In the genomic region with DNA sequence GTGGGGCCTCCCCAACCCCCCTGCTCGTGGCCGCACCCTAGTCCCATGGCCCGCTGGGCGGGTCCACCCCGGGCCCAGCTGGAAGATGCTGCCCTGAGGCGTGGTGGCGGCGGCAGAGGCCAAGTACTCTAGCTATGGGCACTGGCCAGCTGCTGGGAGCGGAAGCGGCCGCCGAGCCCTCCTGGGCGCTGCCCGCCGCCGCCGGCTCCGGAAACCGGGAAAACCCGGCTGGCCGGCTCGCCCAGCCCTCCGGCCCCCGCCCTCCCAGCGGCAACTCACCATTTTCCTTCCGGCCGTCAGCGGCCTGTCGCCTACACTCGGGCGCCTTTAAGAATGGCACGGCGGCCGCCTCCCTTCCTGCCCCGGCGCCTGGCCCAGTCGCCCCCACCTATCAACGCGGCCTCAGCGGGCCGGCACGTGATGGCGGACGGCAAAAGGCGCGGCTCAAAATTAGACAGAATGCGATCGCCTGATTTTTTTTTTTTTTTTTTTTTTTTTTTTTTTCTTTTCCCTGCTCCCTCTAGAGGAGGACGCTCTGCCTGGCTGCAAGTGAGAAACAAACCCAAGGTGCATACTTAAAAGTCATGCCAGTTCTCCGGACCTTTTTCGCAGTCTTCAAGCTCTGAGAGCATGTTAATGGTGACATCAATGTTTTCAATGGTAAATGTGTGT, we compare ENCODE assay signal across 8 cellular contexts. TPM values are rescaled to one million over a fixed set of nuclear protein-coding genes. Genes with fewer than 3 reads are reported as not detected.
DNase-seq lines count a peak whose midpoint lies in the region; ATAC-seq and TF ChIP-seq lines count a peak whose summit lies in the region.

A gene (minus strand): TSS at position 335 of the 672 bp plus-strand sequence. CDS start 53 bp downstream, at position 282.

- H3K27me3 Mint-ChIP-seq in activated naive CD8-positive, alpha-beta T cell treated with anti-CD3 and anti-CD28 coated beads, Interleukin-2, amount 10 ng/mL, durations not matched to agents 7 days and 5 days, result no peaks in the 10 kb centered on the region

- H3K79me2 ChIP-seq in SU-DHL-6 (ENCODE audit: insufficient read depth, low read length) (peaks cover 55% of the 10 kb centered on the region), parathyroid adenoma (peaks cover 22% of the 10 kb centered on the region)

- peaks cover 40% of the 10 kb centered on the region for H3K4me1 Mint-ChIP-seq in activated naive CD8-positive, alpha-beta T cell treated with anti-CD3 and anti-CD28 coated beads, Interleukin-2, amount 10 ng/mL, durations not matched to agents 7 days and 5 days

- peaks cover 12% of the 10 kb centered on the region for H3K36me3 Mint-ChIP-seq in activated naive CD8-positive, alpha-beta T cell treated with anti-CD3 and anti-CD28 coated beads, Interleukin-2, amount 10 ng/mL, durations not matched to agents 7 days and 5 days

- H3K4me2 ChIP-seq in SU-DHL-6 (ENCODE audit: low read depth, low read length, poor library complexity, severe bottlenecking) (peak within 1 kb of the TSS; percentile 94), parathyroid adenoma (ENCODE audit: low read length) (peak within 1 kb of the TSS; percentile 86)

- H3K27me3 ChIP-seq in SU-DHL-6 (ENCODE audit: low read length) (no peaks in the 10 kb centered on the region), parathyroid adenoma (ENCODE audit: control insufficient read depth, insufficient read depth, low read length) (no peaks in the 10 kb centered on the region), tibial nerve (no peaks in the 10 kb centered on the region)

- H3K27ac ChIP-seq in SU-DHL-6 (ENCODE audit: low read depth, low read length), result peak within 1 kb of the TSS; percentile 62
- H3K27ac ChIP-seq in parathyroid adenoma, result peak within 1 kb of the TSS; percentile 84
- peak within 1 kb of the TSS; percentile 84 to 99 (median 93) for H3K27ac ChIP-seq in tibial nerve

- H3K9me3 ChIP-seq in SU-DHL-6 (ENCODE audit: insufficient read depth, low read length) (no peaks in the 10 kb centered on the region), parathyroid adenoma (ENCODE audit: control insufficient read depth, low read length) (no peaks in the 10 kb centered on the region), tibial nerve (no peaks in the 10 kb centered on the region)

- no peaks in the 10 kb centered on the region for H4K20me1 ChIP-seq in SU-DHL-6 (ENCODE audit: low read depth, low read length)

- no peaks in the 10 kb centered on the region for H3K9me3 Mint-ChIP-seq in activated naive CD8-positive, alpha-beta T cell treated with anti-CD3 and anti-CD28 coated beads, Interleukin-2, amount 10 ng/mL, durations not matched to agents 7 days and 5 days

- H3K9ac ChIP-seq in SU-DHL-6 (ENCODE audit: low read length) (peak within 1 kb of the TSS; percentile 89), parathyroid adenoma (peak within 1 kb of the TSS; percentile 62)

- intact Hi-C loops in Right ventricle myocardium inferior (cut with DNase I), result loop anchor here (2.0 kb wide), 1 partner anchor 48 kb away; a partner anchor contains a TSS

- H3K36me3 ChIP-seq in SU-DHL-6 (ENCODE audit: low read length), result no peaks in the 10 kb centered on the region
- no peaks in the 10 kb centered on the region for H3K36me3 ChIP-seq in parathyroid adenoma (ENCODE audit: control insufficient read depth, insufficient read depth, low read length)
- peaks cover 0 to 5% (median 0%) of the 10 kb centered on the region in 3 donors for H3K36me3 ChIP-seq in tibial nerve

- 0% methylated on average over 40 to 46 of the region's 51 CpGs for WGBS in tibial nerve, 2 donors

- ATAC-seq in HG02759 (IDR thresholded peaks at IDR 0.05; ENCODE audit: unreplicated experiment) (peak; percentile 96), Right ventricle myocardium inferior (peak; percentile 97)
- peak; percentile 94 for ATAC-seq in activated naive CD8-positive, alpha-beta T cell treated with anti-CD3 and anti-CD28 coated beads, Interleukin-2, amount 10 ng/mL, durations not matched to agents 7 days and 5 days (ENCODE audit: low read depth)

- DNase-seq in NCI-H128 (lab: John Stamatoyannopoulos, UW; ENCODE audit: unreplicated experiment), result peak; percentile 63
- peak; percentile 90 for DNase-seq in activated naive CD8-positive, alpha-beta T cell treated with anti-CD3 and anti-CD28 coated beads, Interleukin-2, amount 10 ng/mL, durations not matched to agents 7 days and 5 days
- peak; percentile 97 for DNase-seq in Right ventricle myocardium inferior (ENCODE audit: missing footprints)
- DNase-seq in tibial nerve (ENCODE audit: low spot score in 2 of 2), result peak; percentile 87 to 90

- H3K4me3 Mint-ChIP-seq in activated naive CD8-positive, alpha-beta T cell treated with anti-CD3 and anti-CD28 coated beads, Interleukin-2, amount 10 ng/mL, durations not matched to agents 7 days and 5 days, result peak within 1 kb of the TSS; percentile 98

- H3K27ac Mint-ChIP-seq in activated naive CD8-positive, alpha-beta T cell treated with anti-CD3 and anti-CD28 coated beads, Interleukin-2, amount 10 ng/mL, durations not matched to agents 7 days and 5 days, result peak within 1 kb of the TSS; percentile 95

- TF ChIP-seq EP300 in tibial nerve (IDR thresholded peaks at IDR 0.05), result peak; percentile 42 to 96

- H3K4me3 ChIP-seq in SU-DHL-6 (ENCODE audit: insufficient read depth, low read length, poor library complexity, severe bottlenecking), result peak within 1 kb of the TSS; percentile 88
- H3K4me3 ChIP-seq in parathyroid adenoma (ENCODE audit: low read depth, low read length), result peak within 1 kb of the TSS; percentile 84
- H3K4me3 ChIP-seq in tibial nerve, result peak within 1 kb of the TSS; percentile 76 to 99 (median 86)

- peaks cover 13% of the 10 kb centered on the region; the same call in 1 of the 2 replicates for H3F3A ChIP-seq in SU-DHL-6 (ENCODE audit: insufficient read depth)

- H3K4me1 ChIP-seq in parathyroid adenoma (peaks cover 9% of the 10 kb centered on the region), tibial nerve (peaks cover 0 to 51% (median 21%) of the 10 kb centered on the region in 4 donors)

- POLR2A ChIA-PET in activated naive CD8-positive, alpha-beta T cell treated with anti-CD3 and anti-CD28 coated beads, Interleukin-2, amount 10 ng/mL, durations not matched to agents 7 days and 5 days (lab: Charles Lee), result interaction anchor here (0.7 to 3.0 kb wide), 6 partner anchors 17 to 1706 kb away, joined by 3 to 17 read pairs (median 5); a partner anchor contains a TSS

- H2AFZ ChIP-seq in SU-DHL-6 (ENCODE audit: low read depth, low read length, severe bottlenecking) (peak within 1 kb of the TSS; percentile 91), parathyroid adenoma (peak within 1 kb of the TSS; percentile 91)

- no peaks in the 10 kb centered on the region for H3K9me2 ChIP-seq in SU-DHL-6 (replicated peaks; ENCODE audit: insufficient read depth, low read length)

- peak; percentile 39 for TF ChIP-seq CTCF in GM12873 (IDR thresholded peaks at IDR 0.05; ENCODE audit: insufficient read depth, low read depth, low read length, missing control alignments)
- TF ChIP-seq CTCF in SU-DHL-6 (IDR thresholded peaks at IDR 0.05; ENCODE audit: insufficient read depth, low read length, poor library complexity, severe bottlenecking), result no peak
- TF ChIP-seq CTCF in parathyroid adenoma (IDR thresholded peaks at IDR 0.05), result peak; percentile 18
- TF ChIP-seq CTCF in tibial nerve (IDR thresholded peaks at IDR 0.05), result peak; percentile 31 to 65 (median 40)

- TF ChIP-seq POLR2A in tibial nerve (IDR thresholded peaks at IDR 0.05), result peak; percentile 73

RNA-seq across cellular contexts. Expression of the gene that starts here (rescaled TPM):
- 10 to 100 TPM; 31.3 to 36.4 TPM for total RNA-seq in activated naive CD8-positive, alpha-beta T cell treated with anti-CD3 and anti-CD28 coated beads, Interleukin-2, amount 10 ng/mL, durations not matched to agents 7 days and 5 days
- total RNA-seq in Right ventricle myocardium inferior (24.9 TPM), tibial nerve (100 to 1,000 TPM in 1 of 4 donors, 10 to 100 TPM in 3; 41.8 to 111 (median 72.6) TPM)

Comparison
In these comparisons a context has a peak if more than half of its experiments do, and no peak if none do; other contexts are left out.
1. Peak in every context shown above with its lines: DNase-seq, ATAC-seq, H3K4me3 ChIP-seq and H3K27ac ChIP-seq.